ENCODE assay signal across 1 cellular context in the genomic region with DNA sequence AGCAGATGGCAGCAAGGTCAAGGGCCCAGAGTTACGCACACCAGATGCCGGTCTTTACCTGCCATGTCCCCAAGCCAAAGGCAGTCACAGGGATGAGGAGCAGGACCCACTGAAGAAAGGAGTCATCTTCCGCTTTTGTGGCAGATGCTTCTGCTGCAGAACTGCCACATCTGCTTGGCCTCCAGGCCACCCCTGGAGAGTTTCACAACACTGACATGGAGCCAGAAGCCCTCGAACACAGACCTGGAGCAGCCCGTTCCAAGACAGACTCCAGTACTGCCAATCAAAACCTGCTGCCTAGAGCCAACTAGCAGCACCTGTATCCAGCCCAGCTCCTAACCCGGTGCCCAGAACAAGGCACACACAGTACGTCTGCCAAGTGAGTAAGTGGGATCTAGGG.
TF ChIP-seq lines count a peak whose summit lies in the region.

No MANE protein-coding gene starts in this region.

TF ChIP-seq in H1, 55 proteins besides CTCF, POLR2A, EP300 and RAD21:
- TF ChIP-seq, protein P1, sequence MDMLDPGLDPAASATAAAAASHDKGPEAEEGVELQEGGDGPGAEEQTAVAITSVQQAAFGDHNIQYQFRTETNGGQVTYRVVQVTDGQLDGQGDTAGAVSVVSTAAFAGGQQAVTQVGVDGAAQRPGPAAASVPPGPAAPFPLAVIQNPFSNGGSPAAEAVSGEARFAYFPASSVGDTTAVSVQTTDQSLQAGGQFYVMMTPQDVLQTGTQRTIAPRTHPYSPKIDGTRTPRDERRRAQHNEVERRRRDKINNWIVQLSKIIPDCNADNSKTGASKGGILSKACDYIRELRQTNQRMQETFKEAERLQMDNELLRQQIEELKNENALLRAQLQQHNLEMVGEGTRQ (IDR thresholded peaks at IDR 0.05; ENCODE audit: low read length): no peak
- TF ChIP-seq SIN3A (conservative IDR thresholded peaks at IDR 0.05 in 1 of 2, IDR thresholded peaks at IDR 0.05 in 1 of 2; ENCODE audit: low read depth in 1 of 2, low read length in 2 of 2) (no peak), SP2 (IDR thresholded peaks at IDR 0.05; ENCODE audit: low read length) (no peak), CBX8 (IDR thresholded peaks at IDR 0.05; ENCODE audit: borderline replicate concordance, low read depth, low read length) (no peak), RFX5 (IDR thresholded peaks at IDR 0.05; ENCODE audit: borderline replicate concordance, low read depth, low read length) (no peak), SIX5 (IDR thresholded peaks at IDR 0.05; ENCODE audit: low read depth, low read length) (no peak), ZNF274 (IDR thresholded peaks at IDR 0.05; ENCODE audit: borderline replicate concordance, extremely low read depth, low read length) (no peak), KDM5A (IDR thresholded peaks at IDR 0.05; ENCODE audit: low read length) (no peak), CHD1 (IDR thresholded peaks at IDR 0.05; ENCODE audit: low read depth, low read length) (no peak)
TF ChIP-seq in H1: peak in this region for 0.
